15 cellular contexts compared by ENCODE assay signal in genomic region chr12:99852666-99853065, GRCh38.
"Had no signal": no experiment of that assay in that cellular context is flagged by ENCODE, and none has a peak within 500 bp of the region (broad histone marks: within the 10 kb centered on the region; RNA-seq: fewer than 3 reads in every experiment).

No MANE protein-coding gene starts in this region.

- H3K4me3 Mint-ChIP-seq: activated naive CD8-positive, alpha-beta T cell treated with anti-CD3 and anti-CD28 coated beads, Interleukin-2, amount 10 ng/mL, durations not matched to agents 7 days and 5 days; neural crest cell; stimulated activated naive CD8-positive, alpha-beta T cell treated with anti-CD3 and anti-CD28 coated beads, Interleukin-15, Interleukin-2, amounts not matched to agents 100 ng/mL and 50 ng/mL, for 24 hours; T-helper 2 cell treated with Interferon-gamma antibody and Interleukin-4, amounts not matched to agents 5 μg/mL and 100 μg/mL, for 36 hours had no signal

- H3K9me3 Mint-ChIP-seq: stimulated activated naive CD8-positive, alpha-beta T cell treated with anti-CD3 and anti-CD28 coated beads, Interleukin-15, Interleukin-2, amounts not matched to agents 100 ng/mL and 50 ng/mL, for 24 hours; T-helper 2 cell treated with Interferon-gamma antibody and Interleukin-4, amounts not matched to agents 5 μg/mL and 100 μg/mL, for 36 hours had no signal

- H3K27me3 Mint-ChIP-seq: activated naive CD8-positive, alpha-beta T cell treated with anti-CD3 and anti-CD28 coated beads, Interleukin-2, amount 10 ng/mL, durations not matched to agents 7 days and 5 days; stimulated activated naive CD8-positive, alpha-beta T cell treated with anti-CD3 and anti-CD28 coated beads, Interleukin-15, Interleukin-2, amounts not matched to agents 100 ng/mL and 50 ng/mL, for 24 hours had no signal

- H3K4me3 ChIP-seq: ovary, suprapubic skin had no signal

- ATAC-seq: left colon, sciatic nerve had no signal

- H3K4me1 ChIP-seq: suprapubic skin had no signal

- H3K9me3 ChIP-seq: ovary, suprapubic skin had no signal

- H3K4me1 Mint-ChIP-seq: activated naive CD8-positive, alpha-beta T cell treated with anti-CD3 and anti-CD28 coated beads, Interleukin-2, amount 10 ng/mL, durations not matched to agents 7 days and 5 days; neural crest cell had no signal

- H3K27ac ChIP-seq: ovary, suprapubic skin had no signal

- H3K27me3 ChIP-seq: ovary, suprapubic skin had no signal

- DNase-seq: activated CD4-positive, alpha-beta T cell treated with anti-CD3 and anti-CD28 coated beads, Interleukin-2, amount 50 U/mL, for 1 hour; activated CD8-positive, alpha-beta memory T cell treated with anti-CD3 and anti-CD28 coated beads for 24 hours; activated naive CD4-positive, alpha-beta T cell; activated naive CD8-positive, alpha-beta T cell treated with anti-CD3 and anti-CD28 coated beads, Interleukin-2, amount 10 ng/mL, durations not matched to agents 7 days and 5 days; aorta; effector memory CD4-positive, alpha-beta T cell; foreskin melanocyte; head of caudate nucleus; left colon; ovary had no signal

- H3K36me3 Mint-ChIP-seq: activated naive CD8-positive, alpha-beta T cell treated with anti-CD3 and anti-CD28 coated beads, Interleukin-2, amount 10 ng/mL, durations not matched to agents 7 days and 5 days had no signal

- H3K27ac Mint-ChIP-seq: activated naive CD8-positive, alpha-beta T cell treated with anti-CD3 and anti-CD28 coated beads, Interleukin-2, amount 10 ng/mL, durations not matched to agents 7 days and 5 days; stimulated activated naive CD8-positive, alpha-beta T cell treated with anti-CD3 and anti-CD28 coated beads, Interleukin-15, Interleukin-2, amounts not matched to agents 100 ng/mL and 50 ng/mL, for 24 hours; T-helper 2 cell treated with Interferon-gamma antibody and Interleukin-4, amounts not matched to agents 5 μg/mL and 100 μg/mL, for 36 hours had no signal

- H3K36me3 ChIP-seq: ovary, suprapubic skin had no signal
